ENCODE assay signal across 9 cellular contexts in the genomic region with DNA sequence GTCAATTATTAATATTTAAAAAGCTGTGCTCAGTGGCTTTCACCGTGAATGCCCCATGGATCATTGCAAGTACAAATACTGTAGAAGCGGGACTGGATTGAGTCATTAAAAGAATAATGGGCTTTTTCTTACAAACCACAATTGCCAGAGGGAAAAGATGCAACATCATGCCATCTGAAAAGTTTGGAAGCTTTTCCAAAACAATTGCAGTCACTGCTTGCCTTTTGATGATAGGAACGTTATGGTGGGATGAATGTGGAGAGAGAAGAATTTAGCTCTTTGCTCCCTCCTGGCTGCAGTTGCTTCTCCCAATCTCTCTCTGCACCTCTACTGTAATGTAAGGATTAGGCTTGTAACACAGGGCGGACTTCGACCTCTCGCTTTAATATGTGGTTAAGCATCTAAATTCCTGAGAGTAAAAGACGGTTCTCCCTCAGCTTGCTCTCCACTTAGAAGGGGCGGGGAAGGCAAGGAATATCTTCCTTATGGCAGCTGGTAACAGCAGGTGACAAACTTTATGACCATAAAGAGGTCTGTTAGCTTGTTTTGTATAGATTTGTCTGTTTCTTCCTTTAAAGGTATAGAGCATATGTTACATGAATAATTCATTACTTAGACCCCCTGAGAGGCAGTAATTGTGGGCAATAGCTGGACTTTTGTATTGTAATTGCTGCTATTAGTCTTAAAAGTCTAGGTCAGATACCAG.
A peak's percentile ranks its signal among the peaks of the same experiment; 100 is the strongest.
DNase-seq lines count a peak whose midpoint lies in the region; ATAC-seq and TF ChIP-seq lines count a peak whose summit lies in the region.
"Had no signal": no experiment of that assay in that cellular context is flagged by ENCODE, and none has a peak within 500 bp of the region (broad histone marks: within the 10 kb centered on the region; RNA-seq: fewer than 3 reads in every experiment).

No MANE protein-coding gene starts in this region.

- H3K27me3 Mint-ChIP-seq in osteocyte (ENCODE audit: unreplicated experiment): no peaks in the 10 kb centered on the region
- H3K27me3 Mint-ChIP-seq in activated naive CD8-positive, alpha-beta T cell treated with anti-CD3 and anti-CD28 coated beads, Interleukin-2, amount 50 U/mL, for 24 hours: no peaks in the 10 kb centered on the region
- no peaks in the 10 kb centered on the region for H3K27me3 Mint-ChIP-seq in CD8-positive, alpha-beta memory T cell

- H3K9ac ChIP-seq in GM23248: no peak overlapping the region

- H3K27ac ChIP-seq in GM23248: no peak overlapping the region
- no peak overlapping the region for H3K27ac ChIP-seq in CD8-positive, alpha-beta memory T cell (ENCODE audit: low read depth, low read length)

- no peak overlapping the region for H3K4me3 Mint-ChIP-seq in osteocyte (ENCODE audit: unreplicated experiment)
- H3K4me3 Mint-ChIP-seq in activated naive CD8-positive, alpha-beta T cell treated with anti-CD3 and anti-CD28 coated beads, Interleukin-2, amount 50 U/mL, for 24 hours: no peak overlapping the region
- H3K4me3 Mint-ChIP-seq in CD8-positive, alpha-beta memory T cell: peak overlapping the region in 1 of 7 donors; percentile 23

- H3K9me3 Mint-ChIP-seq in osteocyte (ENCODE audit: unreplicated experiment): no peaks in the 10 kb centered on the region
- peaks cover 3% of the 10 kb centered on the region for H3K9me3 Mint-ChIP-seq in activated naive CD8-positive, alpha-beta T cell treated with anti-CD3 and anti-CD28 coated beads, Interleukin-2, amount 50 U/mL, for 24 hours
- no peaks in the 10 kb centered on the region for H3K9me3 Mint-ChIP-seq in CD8-positive, alpha-beta memory T cell

- 85 to 87% methylated on average over 8 of the region's 8 CpGs for WGBS in GM23248 (ENCODE audit: low coverage in 1 of 2, low lambda C conversion rate in 2 of 2, missing lambda C conversion rate in 2 of 2), 2 experiments

- H3K9me3 ChIP-seq in GM23248 (ENCODE audit: low read depth): no peaks in the 10 kb centered on the region
- no peaks in the 10 kb centered on the region for H3K9me3 ChIP-seq in CD8-positive, alpha-beta memory T cell (ENCODE audit: low read length)

- ATAC-seq in activated naive CD8-positive, alpha-beta T cell treated with anti-CD3 and anti-CD28 coated beads, Interleukin-2, amount 50 U/mL, for 24 hours: no peak
- ATAC-seq in HG02970 (IDR thresholded peaks at IDR 0.05; ENCODE audit: low FRiP score, unreplicated experiment): no peak

- in situ Hi-C loops in GM23248 (cut with MboI): no loop called here

- no peaks in the 10 kb centered on the region for H3K9me2 ChIP-seq in GM23248 (ENCODE audit: insufficient read depth)

- H3K79me2 ChIP-seq in GM23248 (ENCODE audit: insufficient read depth): peaks cover 16% of the 10 kb centered on the region

- H3K4me1 Mint-ChIP-seq in osteocyte (ENCODE audit: unreplicated experiment): peaks cover 71% of the 10 kb centered on the region
- peaks cover 59% of the 10 kb centered on the region for H3K4me1 Mint-ChIP-seq in activated naive CD8-positive, alpha-beta T cell treated with anti-CD3 and anti-CD28 coated beads, Interleukin-2, amount 50 U/mL, for 24 hours
- peaks cover 73 to 93% (median 88%) of the 10 kb centered on the region in 3 donors for H3K4me1 Mint-ChIP-seq in CD8-positive, alpha-beta memory T cell

- H3F3A ChIP-seq in GM23248 (ENCODE audit: insufficient read depth): no peaks in the 10 kb centered on the region

- no peak overlapping the region for H2AFZ ChIP-seq in GM23248

- no peak overlapping the region for H3K4me2 ChIP-seq in GM23248 (ENCODE audit: unreplicated experiment)

- DNase-seq in GM23248 (peak; percentile 21), NCI-H748 (lab: John Stamatoyannopoulos, UW; ENCODE audit: unreplicated experiment) (peak; percentile 94), fibroblast of the aortic adventitia (ENCODE audit: low read depth) (peak; percentile 32), osteocyte (ENCODE audit: extremely low spot score, unreplicated experiment) (no peak), NCI-H2029 treated with DMSO at 0.1 percent for 48 hours (lab: John Stamatoyannopoulos, UW) (no peak)
- DNase-seq in activated naive CD8-positive, alpha-beta T cell treated with anti-CD3 and anti-CD28 coated beads, Interleukin-2, amount 50 U/mL, for 24 hours: no peak
- no peak for DNase-seq in CD8-positive, alpha-beta memory T cell
- DNase-seq: activated CD8-positive, alpha-beta memory T cell treated with anti-CD3 and anti-CD28 coated beads for 24 hours had no signal

- CTCF ChIA-PET in CD8-positive, alpha-beta memory T cell (lab: Charles Lee): no interaction called here

- H4K20me1 ChIP-seq in GM23248 (ENCODE audit: insufficient read depth): no peaks in the 10 kb centered on the region

- no peaks in the 10 kb centered on the region for H3K36me3 Mint-ChIP-seq in osteocyte (ENCODE audit: unreplicated experiment)
- no peaks in the 10 kb centered on the region for H3K36me3 Mint-ChIP-seq in activated naive CD8-positive, alpha-beta T cell treated with anti-CD3 and anti-CD28 coated beads, Interleukin-2, amount 50 U/mL, for 24 hours (ENCODE audit: low read depth)
- peaks cover 0 to 6% (median 3%) of the 10 kb centered on the region in 3 donors for H3K36me3 Mint-ChIP-seq in CD8-positive, alpha-beta memory T cell

- H3K27me3 ChIP-seq in GM23248 (replicated peaks; ENCODE audit: insufficient read depth): no peaks in the 10 kb centered on the region
- no peaks in the 10 kb centered on the region for H3K27me3 ChIP-seq in CD8-positive, alpha-beta memory T cell (ENCODE audit: insufficient read depth, low read length, poor library complexity, severe bottlenecking)

- POLR2A ChIA-PET in CD8-positive, alpha-beta memory T cell (lab: Charles Lee): no interaction called here

- TF ChIP-seq CTCF in fibroblast of the aortic adventitia (IDR thresholded peaks at IDR 0.05; ENCODE audit: insufficient read depth, low read length) (no peak), osteocyte (IDR thresholded peaks at IDR 0.05) (no peak)

- no peak overlapping the region for H3K4me3 ChIP-seq in GM23248
- H3K4me3 ChIP-seq in fibroblast of the aortic adventitia (ENCODE audit: low read depth, low read length): no peak overlapping the region
- H3K4me3 ChIP-seq in CD8-positive, alpha-beta memory T cell (ENCODE audit: low read length): no peak overlapping the region

- no peaks in the 10 kb centered on the region for H3K36me3 ChIP-seq in GM23248 (ENCODE audit: low read depth)
- H3K36me3 ChIP-seq in CD8-positive, alpha-beta memory T cell (ENCODE audit: insufficient read depth, low read length): no peaks in the 10 kb centered on the region

- peak overlapping the region; percentile 39 for H3K27ac Mint-ChIP-seq in osteocyte (ENCODE audit: unreplicated experiment)
- H3K27ac Mint-ChIP-seq in activated naive CD8-positive, alpha-beta T cell treated with anti-CD3 and anti-CD28 coated beads, Interleukin-2, amount 50 U/mL, for 24 hours: no peak overlapping the region
- peak overlapping the region in 4 of 8 donors; percentile 8 to 72 (median 17) for H3K27ac Mint-ChIP-seq in CD8-positive, alpha-beta memory T cell

- no peaks in the 10 kb centered on the region for H3K4me1 ChIP-seq in GM23248 (ENCODE audit: insufficient read depth)
- peaks cover 23% of the 10 kb centered on the region for H3K4me1 ChIP-seq in CD8-positive, alpha-beta memory T cell (ENCODE audit: insufficient read depth, low read length)

Comparison
In these comparisons a context has a peak if more than half of its experiments do, and no peak if none do; other contexts are left out.
1. DNase-seq: peak in GM23248 (single experiment), NCI-H748 (single experiment) and fibroblast of the aortic adventitia (single experiment); none in osteocyte (single experiment), activated naive CD8-positive, alpha-beta T cell treated with anti-CD3 and anti-CD28 coated beads, Interleukin-2, amount 50 U/mL, for 24 hours (single experiment), NCI-H2029 treated with DMSO at 0.1 percent for 48 hours (single experiment) and CD8-positive, alpha-beta memory T cell (0 of 5).